ENCODE assay signal across 16 cellular contexts in genomic region chr19:48671456-48671995, GRCh38. TPM values are rescaled to one million over a fixed set of nuclear protein-coding genes. Genes with fewer than 3 reads are reported as not detected.
"Had no signal": no experiment of that assay in that cellular context is flagged by ENCODE, and none has a peak within 500 bp of the region (broad histone marks: within the 10 kb centered on the region; RNA-seq: fewer than 3 reads in every experiment).

No MANE protein-coding gene starts in this region.

- H3K27ac Mint-ChIP-seq: activated T-helper 17 cell treated with anti-CD3 and anti-CD28 coated beads, Interleukin-2, amount 50 U/mL, for 72 hours; natural killer cell treated with Interleukin-12 subunit alpha and Interleukin-12 subunit beta and Interleukin-15 and Interleukin-18, amount 100 ng/mL, for 72 hours; T-helper 2 cell treated with Interferon-gamma antibody and Interleukin-4, amounts not matched to agents 5 μg/mL and 100 μg/mL, for 36 hours had no signal

- H3K4me3 Mint-ChIP-seq: activated T-helper 17 cell treated with anti-CD3 and anti-CD28 coated beads, Interleukin-2, amount 50 U/mL, for 72 hours; natural killer cell treated with Interleukin-12 subunit alpha and Interleukin-12 subunit beta and Interleukin-15 and Interleukin-18, amount 100 ng/mL, for 72 hours; T-helper 2 cell treated with Interferon-gamma antibody and Interleukin-4, amounts not matched to agents 5 μg/mL and 100 μg/mL, for 36 hours had no signal

- H3K36me3 Mint-ChIP-seq: natural killer cell treated with Interleukin-12 subunit alpha and Interleukin-12 subunit beta and Interleukin-15 and Interleukin-18, amount 100 ng/mL, for 72 hours had no signal

- H3K9me3 Mint-ChIP-seq: activated T-helper 17 cell treated with anti-CD3 and anti-CD28 coated beads, Interleukin-2, amount 50 U/mL, for 72 hours; natural killer cell treated with Interleukin-12 subunit alpha and Interleukin-12 subunit beta and Interleukin-15 and Interleukin-18, amount 100 ng/mL, for 72 hours had no signal

- DNase-seq: activated CD4-positive, alpha-beta T cell treated with anti-CD3 and anti-CD28 coated beads, Interleukin-2, amount 50 U/mL, for 4 hours; activated naive CD4-positive, alpha-beta T cell treated with Interleukin-2 at 50 U/mL for 16 hours; aorta; cerebellar nuclear complex; effector memory CD4-positive, alpha-beta T cell; foreskin keratinocyte; glutamatergic neuron; mesendoderm; ovary; stimulated activated CD4-positive, alpha-beta T cell treated with anti-CD3 and anti-CD28 coated beads, Interleukin-1b, Interleukin-23, amount 100 ng/mL, for 48 hours; stomach; uterus had no signal

- H3K27me3 Mint-ChIP-seq: activated T-helper 17 cell treated with anti-CD3 and anti-CD28 coated beads, Interleukin-2, amount 50 U/mL, for 72 hours; natural killer cell treated with Interleukin-12 subunit alpha and Interleukin-12 subunit beta and Interleukin-15 and Interleukin-18, amount 100 ng/mL, for 72 hours had no signal

RNA-seq across cellular contexts. Expression of gene NTN5, which starts 1.3 kb away (rescaled TPM):
- total RNA-seq: foreskin keratinocyte, stomach had no signal
- polyA plus RNA-seq: foreskin keratinocyte had no signal

RNA-seq across cellular contexts. Expression of gene FUT2, which starts 24.2 kb away (rescaled TPM):
- total RNA-seq: activated T-helper 17 cell treated with anti-CD3 and anti-CD28 coated beads, Interleukin-2, amount 50 U/mL, for 72 hours; aorta; natural killer cell treated with Interleukin-12 subunit alpha and Interleukin-12 subunit beta and Interleukin-15 and Interleukin-18, amount 100 ng/mL, for 72 hours had no signal

RNA-seq across cellular contexts. Expression of gene MAMSTR, which starts 48.0 kb away (rescaled TPM):
- total RNA-seq: thoracic aorta had no signal
